In genomic region chr1:24987424-24987823, GRCh38 we compare ENCODE assay signal across 2 cellular contexts.
TF ChIP-seq lines count a peak whose summit lies in the region.

No MANE protein-coding gene starts in this region.

TF ChIP-seq in GM12891, 5 proteins besides CTCF, POLR2A, EP300 and RAD21:
- TF ChIP-seq POLR2AphosphoS5 (IDR thresholded peaks at IDR 0.05; ENCODE audit: low read depth, low read length): no peak
- TF ChIP-seq PAX5 (IDR thresholded peaks at IDR 0.05; ENCODE audit: insufficient read depth, low read length, severe bottlenecking): no peak
- TF ChIP-seq POU2F2 (IDR thresholded peaks at IDR 0.05; ENCODE audit: low read depth, low read length): no peak
- TF ChIP-seq TAF1 (IDR thresholded peaks at IDR 0.05; ENCODE audit: low read depth, low read length): no peak
- no peak for TF ChIP-seq SPI1 (IDR thresholded peaks at IDR 0.05; ENCODE audit: low read depth, low read length)

TF ChIP-seq in GM12878, 131 proteins besides CTCF, POLR2A, EP300 and RAD21:
- TF ChIP-seq HDAC6 (IDR thresholded peaks at IDR 0.05; ENCODE audit: unreplicated experiment) (no peak), HDAC2 (IDR thresholded peaks at IDR 0.05) (no peak), RELB (IDR thresholded peaks at IDR 0.05; ENCODE audit: low read depth) (no peak), GABPA (IDR thresholded peaks at IDR 0.05; ENCODE audit: low read depth) (no peak), ZNF24 (IDR thresholded peaks at IDR 0.05) (no peak), EZH2 (IDR thresholded peaks at IDR 0.05; ENCODE audit: borderline replicate concordance, control insufficient read depth, low read depth, low read length) (no peak), BCL3 (IDR thresholded peaks at IDR 0.05; ENCODE audit: borderline replicate concordance, insufficient read depth, low read depth, low read length, poor library complexity, severe bottlenecking) (peak; percentile 66), FOXK2 (IDR thresholded peaks at IDR 0.05) (no peak)
